In genomic region chr14:57049848-57050247, GRCh38 we compare ENCODE assay signal across 23 cellular contexts.
DNase-seq lines count a peak whose midpoint lies in the region; ATAC-seq, FAIRE-seq and TF ChIP-seq lines count a peak whose summit lies in the region.
"Had no signal": no experiment of that assay in that cellular context is flagged by ENCODE, and none has a peak within 500 bp of the region (broad histone marks: within the 10 kb centered on the region; RNA-seq: fewer than 3 reads in every experiment).

No MANE protein-coding gene starts in this region.

- H3K27ac Mint-ChIP-seq in GM23338: no peak overlapping the region
- H3K27ac Mint-ChIP-seq in CD4-positive, alpha-beta T cell: no peak overlapping the region
- peak overlapping the region in 1 of 8 donors; percentile 1 for H3K27ac Mint-ChIP-seq in CD8-positive, alpha-beta memory T cell
- H3K27ac Mint-ChIP-seq: B cell had no signal

- TF ChIP-seq POLR2A in H1 (IDR thresholded peaks at IDR 0.05; ENCODE audit: control extremely low read depth in 1 of 2, low read depth in 2 of 2, low read length in 2 of 2): no peak

- no peak for TF ChIP-seq CTCF in GM23338 (conservative IDR thresholded peaks at IDR 0.05; ENCODE audit: low read depth in 2 of 2)
- no peak for TF ChIP-seq CTCF in H1 (IDR thresholded peaks at IDR 0.05; ENCODE audit: control extremely low read depth in 1 of 3, insufficient read depth in 1 of 3, low read depth in 1 of 3, low read length in 3 of 3)
- no peak for TF ChIP-seq CTCF in CD4-positive, alpha-beta T cell (IDR thresholded peaks at IDR 0.05)

- H3K4me2 ChIP-seq in GM23338 (no peak overlapping the region), H1 (ENCODE audit: insufficient read depth in 1 of 2, low read depth in 2 of 2, low read length in 2 of 2) (no peak overlapping the region), mesendoderm (ENCODE audit: low read length) (no peak overlapping the region)
- H3K4me2 ChIP-seq: BLaER1 had no signal

- H3K18ac ChIP-seq in H1 (ENCODE audit: extremely low read depth, low read length) (0 out of 2 replicates have a peak overlapping the region, but pooled peaks have one; percentile 24), mesendoderm (ENCODE audit: low read length) (no peak overlapping the region)

- 0 out of 2 replicates have a peak, but pooled peaks cover 3% of the 10 kb centered on the region for H3K9me2 ChIP-seq in GM23338 (ENCODE audit: insufficient read depth)

- H4K20me1 ChIP-seq in GM23338 (replicated peaks; ENCODE audit: insufficient read depth): no peaks in the 10 kb centered on the region
- no peaks in the 10 kb centered on the region for H4K20me1 ChIP-seq in H1 (replicated peaks in 1 of 2; ENCODE audit: control insufficient read depth in 1 of 2, insufficient read depth in 2 of 2, low read length in 2 of 2)
- H4K20me1 ChIP-seq: BLaER1 had no signal

- no peak overlapping the region for H3K14ac ChIP-seq in H1 (ENCODE audit: insufficient read length)

- FAIRE-seq in H1 (lab: Jason Lieb, UNC): no peak
- FAIRE-seq: A204.1, G401.6, GM12892, H54 had no signal

- peak; percentile 8 for DNase-seq in NCI-H2029 (lab: John Stamatoyannopoulos, UW)
- DNase-seq in NCI-H2029 treated with DMSO at 0.1 percent for 48 hours (lab: John Stamatoyannopoulos, UW): no peak
- no peak for DNase-seq in GM23338 (ENCODE audit: low spot score)
- DNase-seq in H1 (ENCODE audit: low read depth in 1 of 2, low spot score in 2 of 2): no peak
- DNase-seq in mesendoderm: peak; percentile 64
- DNase-seq in CD4-positive, alpha-beta T cell: no peak
- DNase-seq in central memory CD4-positive, alpha-beta T cell: no peak
- DNase-seq in CD8-positive, alpha-beta memory T cell: no peak
- DNase-seq: Calu3; CD4-positive, CD25-positive, alpha-beta regulatory T cell; COR-L47; DMS53; DMS79 treated with DMSO at 0.1 percent for 48 hours; GM23248; HCEC 1CT had no signal

- H3K23ac ChIP-seq in H1 (ENCODE audit: insufficient read length) (no peak overlapping the region), mesendoderm (ENCODE audit: low read length) (no peak overlapping the region)

- peaks cover 6% of the 10 kb centered on the region for H3K27me3 Mint-ChIP-seq in GM23338 (ENCODE audit: insufficient read depth, low read depth, poor library complexity)
- peaks cover 4% of the 10 kb centered on the region for H3K27me3 Mint-ChIP-seq in CD4-positive, alpha-beta T cell
- peaks cover 5 to 21% of the 10 kb centered on the region in 2 donors for H3K27me3 Mint-ChIP-seq in CD8-positive, alpha-beta memory T cell

- peaks cover 3% of the 10 kb centered on the region; the same call in 2 of the 3 replicates for H3K36me3 Mint-ChIP-seq in GM23338 (ENCODE audit: low read depth)
- H3K36me3 Mint-ChIP-seq in CD4-positive, alpha-beta T cell (ENCODE audit: low read depth): no peaks in the 10 kb centered on the region
- no peaks in the 10 kb centered on the region for H3K36me3 Mint-ChIP-seq in CD8-positive, alpha-beta memory T cell
- H3K36me3 Mint-ChIP-seq: CD4-positive, CD25-positive, alpha-beta regulatory T cell had no signal

- no peak overlapping the region for H2BK12ac ChIP-seq in H1 (ENCODE audit: low read depth, low read length)

- H4K5ac ChIP-seq in H1 (ENCODE audit: insufficient read length, low read depth, low read length) (no peak overlapping the region), mesendoderm (ENCODE audit: low read length) (no peak overlapping the region)

- H3K9ac ChIP-seq in H1 (replicated peaks in 1 of 4; ENCODE audit: extremely low read depth in 1 of 4, low read depth in 3 of 4, low read length in 3 of 4) (no peak overlapping the region), mesendoderm (ENCODE audit: low read length) (no peak overlapping the region)
- H3K9ac ChIP-seq: BLaER1, GM23248 had no signal

- H4K8ac ChIP-seq in H1 (ENCODE audit: extremely low read depth, insufficient read depth, low read length) (no peak overlapping the region), mesendoderm (ENCODE audit: low read depth, low read length) (no peak overlapping the region)

- H3K27ac ChIP-seq in GM23338 (ENCODE audit: low read depth) (no peak overlapping the region), H1 (ENCODE audit: low read depth, low read length) (no peak overlapping the region), mesendoderm (ENCODE audit: low read depth, low read length) (peak overlapping the region; percentile 47)
- H3K27ac ChIP-seq in CD4-positive, alpha-beta T cell (ENCODE audit: low read depth, low read length): no peak overlapping the region
- no peak overlapping the region for H3K27ac ChIP-seq in CD8-positive, alpha-beta memory T cell (ENCODE audit: low read depth, low read length)
- H3K27ac ChIP-seq: 22Rv1, BLaER1, C4-2B, GM23248 had no signal

- H3K4me1 Mint-ChIP-seq in GM23338: peaks cover 26% of the 10 kb centered on the region
- H3K4me1 Mint-ChIP-seq in CD4-positive, alpha-beta T cell (ENCODE audit: low read depth): no peaks in the 10 kb centered on the region
- H3K4me1 Mint-ChIP-seq in CD8-positive, alpha-beta memory T cell: no peaks in the 10 kb centered on the region
- H3K4me1 Mint-ChIP-seq: B cell; CD4-positive, CD25-positive, alpha-beta regulatory T cell had no signal

- CTCF ChIA-PET in H1 (lab: Charles Lee; ENCODE audit: partially characterized antibody): no interaction called here
- CTCF ChIA-PET in CD4-positive, alpha-beta T cell (lab: Charles Lee): no interaction called here
- CTCF ChIA-PET in CD8-positive, alpha-beta memory T cell (lab: Charles Lee): no interaction called here

- H3K79me1 ChIP-seq in H1 (ENCODE audit: low read depth, low read length) (no peaks in the 10 kb centered on the region), mesendoderm (ENCODE audit: low read length) (no peaks in the 10 kb centered on the region)

- H3K23me2 ChIP-seq in H1 (ENCODE audit: low read depth, low read length): no peaks in the 10 kb centered on the region

- TF ChIP-seq EP300 in H1 (IDR thresholded peaks at IDR 0.05; ENCODE audit: borderline replicate concordance in 1 of 2, low read depth in 2 of 2, low read length in 2 of 2): no peak

- TF ChIP-seq RAD21 in H1 (IDR thresholded peaks at IDR 0.05 in 1 of 2, conservative IDR thresholded peaks at IDR 0.05 in 1 of 2; ENCODE audit: low read depth in 2 of 2, low read length in 2 of 2): peak in 1 of 2 experiments; percentile 20; a peak in 1 of 4 replicates

- H3K4me3 Mint-ChIP-seq in GM23338: no peak overlapping the region
- no peak overlapping the region for H3K4me3 Mint-ChIP-seq in CD4-positive, alpha-beta T cell
- no peak overlapping the region for H3K4me3 Mint-ChIP-seq in CD8-positive, alpha-beta memory T cell
- H3K4me3 Mint-ChIP-seq: B cell; CD4-positive, CD25-positive, alpha-beta regulatory T cell had no signal

- POLR2A ChIA-PET in H1 (lab: Charles Lee; ENCODE audit: partially characterized antibody): no interaction called here
- POLR2A ChIA-PET in CD4-positive, alpha-beta T cell (lab: Charles Lee): no interaction called here
- POLR2A ChIA-PET in CD8-positive, alpha-beta memory T cell (lab: Charles Lee): no interaction called here

- 72% methylated on average over 1 of the region's 1 CpG; no CpG with 5 or more reads in 1 of the 2 experiments for WGBS in H1 (ENCODE audit: extremely low coverage in 1 of 2, insufficient coverage in 1 of 2, insufficient read length in 1 of 2, insufficient replicate concordance in 2 of 2, low coverage in 1 of 2, low lambda C conversion rate in 2 of 2, missing lambda C conversion rate in 1 of 2), 2 experiments
- WGBS in mesendoderm (ENCODE audit: extremely low coverage, insufficient coverage, low lambda C conversion rate): no CpG with 5 or more reads among the region's 1 CpG

- H2AFZ ChIP-seq in GM23338: no peak overlapping the region
- H2AFZ ChIP-seq in H1 (ENCODE audit: low read length): no peak overlapping the region
- H2AFZ ChIP-seq: GM23248 had no signal

- H3K4ac ChIP-seq in H1 (replicated peaks; ENCODE audit: insufficient read length, low read depth, low read length): no peak overlapping the region
- no peak overlapping the region for H3K4ac ChIP-seq in mesendoderm (ENCODE audit: low read depth, low read length)

- no peaks in the 10 kb centered on the region for H3K9me3 Mint-ChIP-seq in GM23338
- H3K9me3 Mint-ChIP-seq in CD4-positive, alpha-beta T cell: no peaks in the 10 kb centered on the region
- H3K9me3 Mint-ChIP-seq in CD8-positive, alpha-beta memory T cell: peaks cover 0 to 4% (median 0%) of the 10 kb centered on the region in 5 donors

- no peak overlapping the region for H2BK15ac ChIP-seq in H1 (ENCODE audit: low read length)
- H2BK15ac ChIP-seq in mesendoderm (replicated peaks; ENCODE audit: low read depth): no peak overlapping the region

- H2BK20ac ChIP-seq in H1 (ENCODE audit: low read length): no peak overlapping the region

- H3K9me3 ChIP-seq in H1 (ENCODE audit: insufficient read depth in 2 of 2, low read depth in 1 of 2, low read length in 1 of 2): no peaks in the 10 kb centered on the region
- no peaks in the 10 kb centered on the region for H3K9me3 ChIP-seq in CD4-positive, alpha-beta T cell (ENCODE audit: control insufficient read depth, low read length)
- H3K9me3 ChIP-seq in CD8-positive, alpha-beta memory T cell (ENCODE audit: low read length): no peaks in the 10 kb centered on the region
- H3K9me3 ChIP-seq: BLaER1 had no signal

- H3K56ac ChIP-seq in H1 (replicated peaks; ENCODE audit: insufficient read length, low read depth, low read length): no peak overlapping the region
- peak overlapping the region; percentile 58 for H3K56ac ChIP-seq in mesendoderm (ENCODE audit: low read length)

- H3K79me2 ChIP-seq in GM23338 (replicated peaks; ENCODE audit: insufficient read depth): no peaks in the 10 kb centered on the region
- no peaks in the 10 kb centered on the region for H3K79me2 ChIP-seq in H1 (ENCODE audit: control insufficient read depth in 1 of 2, insufficient read depth in 2 of 2, low read length in 2 of 2)
- no peaks in the 10 kb centered on the region for H3K79me2 ChIP-seq in mesendoderm (ENCODE audit: control insufficient read depth, insufficient read depth, low read length)

- H3K4me1 ChIP-seq in GM23338 (ENCODE audit: insufficient read depth) (peaks cover 6% of the 10 kb centered on the region), H1 (replicated peaks in 1 of 4; ENCODE audit: control insufficient read depth in 3 of 4, insufficient read depth in 4 of 4, low read length in 3 of 4) (no peaks in the 10 kb centered on the region), mesendoderm (ENCODE audit: control insufficient read depth, low read depth, low read length) (peaks cover 4% of the 10 kb centered on the region)
- no peaks in the 10 kb centered on the region for H3K4me1 ChIP-seq in CD8-positive, alpha-beta memory T cell (ENCODE audit: insufficient read depth, low read length)
- H3K4me1 ChIP-seq: BLaER1 had no signal

- no peak overlapping the region for H2AK5ac ChIP-seq in H1 (ENCODE audit: low read depth, low read length)
- H2AK5ac ChIP-seq in mesendoderm (ENCODE audit: low read length): no peak overlapping the region

- H3K27me3 ChIP-seq in GM23338 (ENCODE audit: insufficient read depth): no peaks in the 10 kb centered on the region
- H3K27me3 ChIP-seq in H1 (replicated peaks in 1 of 4; ENCODE audit: control insufficient read depth in 3 of 4, extremely low read depth in 1 of 4, insufficient read depth in 3 of 4, low read length in 3 of 4): no peaks in the 10 kb centered on the region; a peak in 3 of 7 replicates
- no peaks in the 10 kb centered on the region for H3K27me3 ChIP-seq in mesendoderm (ENCODE audit: insufficient read depth, low read length, poor library complexity)
- H3K27me3 ChIP-seq in CD4-positive, alpha-beta T cell (ENCODE audit: control insufficient read depth, insufficient read depth, low read length): no peaks in the 10 kb centered on the region
- H3K27me3 ChIP-seq in CD8-positive, alpha-beta memory T cell (ENCODE audit: insufficient read depth, low read length, poor library complexity, severe bottlenecking): no peaks in the 10 kb centered on the region
- H3K27me3 ChIP-seq: BLaER1 had no signal

- H2BK120ac ChIP-seq in H1 (replicated peaks; ENCODE audit: low read depth, low read length): no peak overlapping the region
- no peak overlapping the region for H2BK120ac ChIP-seq in mesendoderm (ENCODE audit: low read depth, low read length)

- H3K36me3 ChIP-seq in GM23338 (ENCODE audit: insufficient read depth) (no peaks in the 10 kb centered on the region), H1 (ENCODE audit: control insufficient read depth in 2 of 4, insufficient read depth in 4 of 4, low read length in 3 of 4) (no peaks in the 10 kb centered on the region), mesendoderm (ENCODE audit: control insufficient read depth, insufficient read depth, low read length) (no peaks in the 10 kb centered on the region)
- no peaks in the 10 kb centered on the region for H3K36me3 ChIP-seq in CD8-positive, alpha-beta memory T cell (ENCODE audit: insufficient read depth, low read length)
- H3K36me3 ChIP-seq: BLaER1 had no signal

- peak; percentile 32; the same call in 1 of the 3 replicates for ATAC-seq in GM23338
- no peak for ATAC-seq in CD4-positive, alpha-beta T cell (ENCODE audit: poor library complexity)

- no peak overlapping the region for H2BK5ac ChIP-seq in H1 (ENCODE audit: low read depth, low read length)
- H2BK5ac ChIP-seq in mesendoderm (ENCODE audit: low read length): peak overlapping the region; percentile 56

- no peak overlapping the region for H4K91ac ChIP-seq in H1 (replicated peaks; ENCODE audit: insufficient read length, low read length)

- H3K4me3 ChIP-seq in GM23338: no peak overlapping the region
- no peak overlapping the region for H3K4me3 ChIP-seq in H1 (ENCODE audit: extremely low read depth in 1 of 4, insufficient read depth in 2 of 4, low read depth in 3 of 4, low read length in 4 of 4)
- no peak overlapping the region for H3K4me3 ChIP-seq in mesendoderm (ENCODE audit: low read length)
- no peak overlapping the region for H3K4me3 ChIP-seq in CD8-positive, alpha-beta memory T cell (ENCODE audit: low read length)
- H3K4me3 ChIP-seq: BLaER1, GM23248 had no signal

- intact Hi-C loops in CD4-positive, alpha-beta T cell (cut with DNase I, micrococcal nuclease): no loop called here

- no peaks in the 10 kb centered on the region for H3F3A ChIP-seq in GM23338 (replicated peaks; ENCODE audit: low read depth)

Comparison
In these comparisons a context has a peak if more than half of its experiments do, and no peak if none do; other contexts are left out.
1. DNase-seq: peak in NCI-H2029 (single experiment) and mesendoderm (single experiment); none in NCI-H2029 treated with DMSO at 0.1 percent for 48 hours (single experiment), GM23338 (single experiment), H1 (0 of 2), CD4-positive, alpha-beta T cell (0 of 10), central memory CD4-positive, alpha-beta T cell (single experiment) and CD8-positive, alpha-beta memory T cell (0 of 5).